ENCODE assay signal across 31 cellular contexts in genomic region chr1:154799188-154799587, GRCh38.
"Had no signal": no experiment of that assay in that cellular context is flagged by ENCODE, and none has a peak within 500 bp of the region (broad histone marks: within the 10 kb centered on the region; RNA-seq: fewer than 3 reads in every experiment).

No MANE protein-coding gene starts in this region.

- H3K27me3 ChIP-seq: adrenal gland, ascending aorta, body of pancreas, brain microvascular endothelial cell, cardiac muscle cell had no signal

- H3K9me3 ChIP-seq: adrenal gland, ascending aorta, body of pancreas, breast epithelium had no signal

- H3K4me3 ChIP-seq: adrenal gland, ascending aorta, body of pancreas, breast epithelium, cardiac muscle cell had no signal

- H3K27ac ChIP-seq: adrenal gland, ascending aorta, body of pancreas, brain microvascular endothelial cell, breast epithelium, cardiac muscle cell had no signal

- ATAC-seq: activated naive CD4-positive, alpha-beta T cell treated with anti-CD3 and anti-CD28 coated beads, Interleukin-2, amount 50 U/mL, for 72 hours; activated naive CD8-positive, alpha-beta T cell treated with anti-CD3 and anti-CD28 coated beads, Interleukin-2, amount 50 U/mL, for 24 hours; activated T-cell treated with anti-CD3 and anti-CD28 coated beads, Interleukin-2, amount 50 U/mL, for 4 hours; activated T-cell treated with anti-CD3 and anti-CD28 coated beads, Interleukin-2, amount 50 U/mL, for 72 hours; activated T-helper 17 cell treated with anti-CD3 and anti-CD28 coated beads, Interleukin-2, amount 50 U/mL, for 72 hours; body of pancreas had no signal

- H3K4me1 ChIP-seq: adrenal gland, ascending aorta, body of pancreas, breast epithelium had no signal

- DNase-seq: activated effector memory CD4-positive, alpha-beta T cell treated with anti-CD3 and anti-CD28 coated beads, Interleukin-2, amount 50 U/mL, for 16 hours; activated effector memory CD4-positive, alpha-beta T cell treated with Interleukin-2 at 50 U/mL for 16 hours; activated gamma-delta T cell; activated gamma-delta T cell treated with Interleukin-2 at 50 U/mL for 16 hours; activated naive CD4-positive, alpha-beta T cell; activated naive CD4-positive, alpha-beta T cell treated with anti-CD3 and anti-CD28 coated beads for 36 hours; activated naive CD4-positive, alpha-beta T cell treated with anti-CD3 and anti-CD28 coated beads, Interleukin-2, amount 10 ng/mL, durations not matched to agents 7 days and 5 days; activated naive CD4-positive, alpha-beta T cell treated with anti-CD3 and anti-CD28 coated beads, Interleukin-2, amount 50 U/mL, for 16 hours; activated naive CD4-positive, alpha-beta T cell treated with Interleukin-2 at 50 U/mL for 16 hours; activated naive CD8-positive, alpha-beta T cell treated with anti-CD3 and anti-CD28 coated beads for 36 hours; activated naive CD8-positive, alpha-beta T cell treated with anti-CD3 and anti-CD28 coated beads, Interleukin-2, amount 10 ng/mL, durations not matched to agents 7 days and 5 days; activated naive CD8-positive, alpha-beta T cell treated with anti-CD3 and anti-CD28 coated beads, Interleukin-2, amount 50 U/mL, for 24 hours; activated T-cell treated with anti-CD3 and anti-CD28 coated beads, Interleukin-2, amount 50 U/mL, for 1 hour; activated T-cell treated with anti-CD3 and anti-CD28 coated beads, Interleukin-2, amount 50 U/mL, for 24 hours; activated T-cell treated with anti-CD3 and anti-CD28 coated beads, Interleukin-2, amount 50 U/mL, for 4 hours; activated T-cell treated with anti-CD3 and anti-CD28 coated beads, Interleukin-2, amount 50 U/mL, for 48 hours; activated T-cell treated with anti-CD3 and anti-CD28 coated beads, Interleukin-2, amount 50 U/mL, for 72 hours; adrenal gland; amniotic stem cell; amygdala; anterior cingulate cortex; aorta; body of pancreas; brain microvascular endothelial cell; central memory CD4-positive, alpha-beta T cell; cerebellar nuclear complex had no signal
